In the genomic region with DNA sequence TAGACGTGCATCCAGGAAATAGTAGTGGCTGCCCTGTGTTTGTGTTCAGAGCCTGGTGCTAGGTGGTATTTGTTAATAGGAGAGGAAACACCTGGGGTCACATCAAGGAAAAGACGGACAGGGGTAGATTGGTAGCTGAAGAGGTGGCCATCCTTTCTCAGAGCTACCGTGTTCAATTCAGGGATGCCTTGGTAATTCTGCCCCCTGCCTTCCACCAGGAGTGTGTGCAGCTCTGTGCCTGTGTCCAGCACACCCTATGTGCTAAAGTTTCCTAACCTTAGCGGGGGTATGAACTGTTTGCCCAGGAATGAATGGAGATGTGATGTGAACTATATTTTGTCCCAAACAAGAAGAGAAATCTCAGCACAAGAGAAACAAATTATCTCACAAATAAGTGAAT, we compare ENCODE assay signal across 9 cellular contexts.
DNase-seq lines count a peak whose midpoint lies in the region; ATAC-seq, FAIRE-seq and TF ChIP-seq lines count a peak whose summit lies in the region.
"Had no signal": no experiment of that assay in that cellular context is flagged by ENCODE, and none has a peak within 500 bp of the region (broad histone marks: within the 10 kb centered on the region; RNA-seq: fewer than 3 reads in every experiment).

No MANE protein-coding gene starts in this region.

- CTCF ChIA-PET in endothelial cell of umbilical vein (lab: Charles Lee), result interaction anchor here (0.8 to 1.7 kb wide), 4 partner anchors 12 to 405 kb away, joined by 3 to 11 read pairs (median 4); no protein-coding TSS in a partner anchor
- CTCF ChIA-PET in CD8-positive, alpha-beta T cell (lab: Charles Lee), result no interaction called here

- no peaks in the 10 kb centered on the region for H4K20me1 ChIP-seq in DOHH2 (ENCODE audit: control insufficient read depth, insufficient read depth, low read depth, low read length)
- H4K20me1 ChIP-seq in endothelial cell of umbilical vein (replicated peaks; ENCODE audit: control insufficient read depth, extremely low read depth, insufficient read depth, low read length), result no peaks in the 10 kb centered on the region

- POLR2A ChIA-PET in endothelial cell of umbilical vein (lab: Charles Lee), result no interaction called here
- POLR2A ChIA-PET in CD8-positive, alpha-beta T cell (lab: Charles Lee), result interaction anchor here (1.3 kb wide), 1 partner anchor 10 kb away, joined by 3 read pairs; no protein-coding TSS in a partner anchor

- H3K27ac ChIP-seq in DOHH2 (ENCODE audit: low read depth, low read length) (no peak overlapping the region), endothelial cell of umbilical vein (ENCODE audit: insufficient read depth, low read depth, low read length) (no peak overlapping the region)
- no peak overlapping the region for H3K27ac ChIP-seq in CD8-positive, alpha-beta T cell (ENCODE audit: low read depth, low read length)

- DNase-seq in NCI-H1092 (lab: John Stamatoyannopoulos, UW) (peak; percentile 44), endothelial cell of umbilical vein (ENCODE audit: low read depth, low spot score) (no peak), mucosa of gallbladder (ENCODE audit: low spot score) (peak; percentile 11), NCI-H524 treated with DMSO at 0.1 percent for 48 hours (lab: John Stamatoyannopoulos, UW) (no peak)
- DNase-seq in CD8-positive, alpha-beta T cell, result no peak
- no peak for DNase-seq in activated effector memory CD4-positive, alpha-beta T cell treated with anti-CD3 and anti-CD28 coated beads, Interleukin-2, amount 50 U/mL, for 16 hours

- H3K4me3 ChIP-seq in DOHH2 (ENCODE audit: low read length) (no peak overlapping the region), endothelial cell of umbilical vein (replicated peaks in 1 of 3; ENCODE audit: insufficient read depth in 1 of 3, low read depth in 1 of 3, low read length in 3 of 3) (no peak overlapping the region)
- H3K4me3 ChIP-seq in CD8-positive, alpha-beta T cell (ENCODE audit: low read depth, low read length), result no peak overlapping the region

- no peaks in the 10 kb centered on the region for H3F3A ChIP-seq in DOHH2 (ENCODE audit: control insufficient read depth, insufficient read depth)

- no peak overlapping the region for H3K4me3 Mint-ChIP-seq in CD8-positive, alpha-beta T cell
- H3K4me3 Mint-ChIP-seq: memory B cell had no signal

- ATAC-seq in HG03565 (IDR thresholded peaks at IDR 0.05; ENCODE audit: unreplicated experiment), result no peak
- ATAC-seq in CD8-positive, alpha-beta T cell, result no peak

- H3K4me2 ChIP-seq in DOHH2 (ENCODE audit: low read length), result no peak overlapping the region
- no peak overlapping the region for H3K4me2 ChIP-seq in endothelial cell of umbilical vein (ENCODE audit: insufficient read depth, low read length)

- intact Hi-C loops in endothelial cell of umbilical vein (cut with micrococcal nuclease), result loop anchor here (1.0 kb wide), 1 partner anchor 81 kb away; no protein-coding TSS in a partner anchor
- intact Hi-C loops in CD8-positive, alpha-beta T cell (cut with DNase I, micrococcal nuclease), result no loop called here

- no peaks in the 10 kb centered on the region for H3K4me1 ChIP-seq in DOHH2 (ENCODE audit: control insufficient read depth, low read length)
- no peaks in the 10 kb centered on the region for H3K4me1 ChIP-seq in endothelial cell of umbilical vein (ENCODE audit: control insufficient read depth, extremely low read depth, insufficient read depth, low read length)
- no peaks in the 10 kb centered on the region for H3K4me1 ChIP-seq in CD8-positive, alpha-beta T cell (ENCODE audit: insufficient read depth, low read length)

- peak; percentile 22 for TF ChIP-seq CTCF in DOHH2 (IDR thresholded peaks at IDR 0.05; ENCODE audit: low read depth, low read length, poor library complexity, severe bottlenecking)
- TF ChIP-seq CTCF in endothelial cell of umbilical vein (IDR thresholded peaks at IDR 0.05; ENCODE audit: extremely low read depth in 1 of 2, insufficient read depth in 1 of 2, low read depth in 1 of 2, low read length in 2 of 2), result peak; percentile 28 to 44
- TF ChIP-seq CTCF in CD8-positive, alpha-beta T cell (IDR thresholded peaks at IDR 0.05), result no peak

- H3K79me2 ChIP-seq in DOHH2 (ENCODE audit: control insufficient read depth, low read length) (no peaks in the 10 kb centered on the region), endothelial cell of umbilical vein (ENCODE audit: control insufficient read depth, insufficient read depth, low read length) (no peaks in the 10 kb centered on the region)

- FAIRE-seq in endothelial cell of umbilical vein (lab: Jason Lieb, UNC), result no peak

- no peaks in the 10 kb centered on the region for H3K36me3 ChIP-seq in DOHH2 (ENCODE audit: control insufficient read depth, low read length)
- no peaks in the 10 kb centered on the region for H3K36me3 ChIP-seq in endothelial cell of umbilical vein (ENCODE audit: control insufficient read depth in 2 of 2, extremely low read depth in 1 of 2, insufficient read depth in 2 of 2, low read length in 2 of 2)
- no peaks in the 10 kb centered on the region for H3K36me3 ChIP-seq in CD8-positive, alpha-beta T cell (ENCODE audit: insufficient read depth, low read length)

- no peaks in the 10 kb centered on the region for H3K9me2 ChIP-seq in DOHH2 (replicated peaks; ENCODE audit: control insufficient read depth, low read length)

- dilution Hi-C loops in endothelial cell of umbilical vein (cut with MboI; ENCODE audit: extremely low pct_ligation_motif_present, low sequenced_read_pairs), result no loop called here

- TF ChIP-seq POLR2A in endothelial cell of umbilical vein (IDR thresholded peaks at IDR 0.05; ENCODE audit: low read depth, low read length), result no peak

- H3K9ac ChIP-seq in endothelial cell of umbilical vein (replicated peaks; ENCODE audit: extremely low read depth, insufficient read depth, low read length), result no peak overlapping the region

- no peaks in the 10 kb centered on the region for H3K9me1 ChIP-seq in endothelial cell of umbilical vein (replicated peaks; ENCODE audit: control insufficient read depth, extremely low read depth, insufficient read depth, low read length)

- H3K9me3 ChIP-seq in DOHH2 (ENCODE audit: control insufficient read depth, insufficient read depth, low read length), result peaks cover 6% of the 10 kb centered on the region; the same call in 1 of the 2 replicates
- H3K9me3 ChIP-seq in endothelial cell of umbilical vein (replicated peaks; ENCODE audit: control insufficient read depth, insufficient read depth, low read length), result no peaks in the 10 kb centered on the region
- no peaks in the 10 kb centered on the region for H3K9me3 ChIP-seq in CD8-positive, alpha-beta T cell (ENCODE audit: low read length)

- no peak overlapping the region for H3K27ac Mint-ChIP-seq in CD8-positive, alpha-beta T cell
- H3K27ac Mint-ChIP-seq: memory B cell had no signal

- peaks cover 4% of the 10 kb centered on the region; the same call in 1 of the 2 replicates for H3K27me3 ChIP-seq in DOHH2 (ENCODE audit: control insufficient read depth, low read length)
- peaks cover 0 to 6% of the 10 kb centered on the region in 2 experiments for H3K27me3 ChIP-seq in endothelial cell of umbilical vein (ENCODE audit: control insufficient read depth in 2 of 2, insufficient read depth in 2 of 2, low read length in 2 of 2)
- no peaks in the 10 kb centered on the region for H3K27me3 ChIP-seq in CD8-positive, alpha-beta T cell (ENCODE audit: insufficient read depth, low read length)

- H2AFZ ChIP-seq in endothelial cell of umbilical vein (ENCODE audit: low read depth, low read length), result no peak overlapping the region

- H3K36me3 Mint-ChIP-seq in CD8-positive, alpha-beta T cell, result no peaks in the 10 kb centered on the region
- H3K36me3 Mint-ChIP-seq: memory B cell had no signal

- peaks cover 12% of the 10 kb centered on the region for H3K27me3 Mint-ChIP-seq in CD8-positive, alpha-beta T cell (ENCODE audit: low read depth)

- peaks cover 3% of the 10 kb centered on the region for H3K9me3 Mint-ChIP-seq in CD8-positive, alpha-beta T cell

- BruUV-seq in endothelial cell of umbilical vein (replicated peaks; lab: Mats Ljungman, UMichigan), result no TSS peak

- no peaks in the 10 kb centered on the region for H3K4me1 Mint-ChIP-seq in CD8-positive, alpha-beta T cell (ENCODE audit: low read depth)
- H3K4me1 Mint-ChIP-seq: memory B cell had no signal

TF ChIP-seq in endothelial cell of umbilical vein, 7 proteins besides CTCF, POLR2A, EP300 and RAD21:
- TF ChIP-seq, protein P1, sequence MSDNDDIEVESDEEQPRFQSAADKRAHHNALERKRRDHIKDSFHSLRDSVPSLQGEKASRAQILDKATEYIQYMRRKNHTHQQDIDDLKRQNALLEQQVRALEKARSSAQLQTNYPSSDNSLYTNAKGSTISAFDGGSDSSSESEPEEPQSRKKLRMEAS (IDR thresholded peaks at IDR 0.05; ENCODE audit: insufficient read depth, insufficient read length), result no peak
- TF ChIP-seq POLR2AphosphoS5 (IDR thresholded peaks at IDR 0.05; ENCODE audit: insufficient read depth, low read depth, low read length), result no peak
- no peak for TF ChIP-seq GATA2 (IDR thresholded peaks at IDR 0.05; ENCODE audit: insufficient read depth, insufficient read length, low read depth, low read length)
- no peak for TF ChIP-seq JUN (IDR thresholded peaks at IDR 0.05; ENCODE audit: borderline replicate concordance, insufficient read depth, insufficient read length, low read depth)
- no peak for TF ChIP-seq MYC (IDR thresholded peaks at IDR 0.05; ENCODE audit: low read depth, low read length)
- no peak for TF ChIP-seq FOS (IDR thresholded peaks at IDR 0.05; ENCODE audit: borderline replicate concordance, insufficient read depth, low read length)
- no peak for TF ChIP-seq EZH2 (IDR thresholded peaks at IDR 0.05; ENCODE audit: borderline replicate concordance, low read depth, low read length, severe bottlenecking)

Comparison
In these comparisons a context has a peak if more than half of its experiments do, and no peak if none do; other contexts are left out.
1. DNase-seq: peak in NCI-H1092 (single experiment) and mucosa of gallbladder (single experiment); none in endothelial cell of umbilical vein (single experiment), CD8-positive, alpha-beta T cell (0 of 7), activated effector memory CD4-positive, alpha-beta T cell treated with anti-CD3 and anti-CD28 coated beads, Interleukin-2, amount 50 U/mL, for 16 hours (single experiment) and NCI-H524 treated with DMSO at 0.1 percent for 48 hours (single experiment).